ENCODE assay signal across 1 cellular context in genomic region chr19:48821633-48822032, GRCh38.
TF ChIP-seq lines count a peak whose summit lies in the region.

No MANE protein-coding gene starts in this region.

TF ChIP-seq in K562, 482 proteins besides CTCF, POLR2A, EP300 and RAD21 (continued from another document and continues in another):
- TF ChIP-seq ZNF395 (CRISPR knock-in tag; IDR thresholded peaks at IDR 0.05), result no peak
- no peak for TF ChIP-seq POLR3A (IDR thresholded peaks at IDR 0.05; ENCODE audit: borderline replicate concordance, extremely low read depth, insufficient read depth, insufficient read length)
- no peak for TF ChIP-seq NR0B1 (IDR thresholded peaks at IDR 0.05; ENCODE audit: partially characterized antibody)
- TF ChIP-seq ZBTB17 (CRISPR knock-in tag; IDR thresholded peaks at IDR 0.05), result no peak
- no peak for TF ChIP-seq FOXP4 (CRISPR knock-in tag; IDR thresholded peaks at IDR 0.05; ENCODE audit: borderline replicate concordance)
- no peak for TF ChIP-seq NCOA2 (IDR thresholded peaks at IDR 0.05; ENCODE audit: partially characterized antibody in 2 of 2)
- TF ChIP-seq ELK3 (CRISPR knock-in tag; IDR thresholded peaks at IDR 0.05), result no peak
- TF ChIP-seq HDAC1 (IDR thresholded peaks at IDR 0.05), result peak in 1 of 2 experiments; percentile 86; a peak in 2 of 4 replicates
- no peak for TF ChIP-seq BRD9 (IDR thresholded peaks at IDR 0.05; ENCODE audit: low read depth, partially characterized antibody)
- no peak for TF ChIP-seq NR3C1 (CRISPR knock-in tag; IDR thresholded peaks at IDR 0.05)
- no peak for TF ChIP-seq TBL1XR1 (IDR thresholded peaks at IDR 0.05; ENCODE audit: low read length in 2 of 2)
- TF ChIP-seq TFE3 (CRISPR knock-in tag; IDR thresholded peaks at IDR 0.05), result no peak
- 0 out of 2 replicates have a peak, but pooled peaks have one; percentile 22 for TF ChIP-seq NKRF (IDR thresholded peaks at IDR 0.05; ENCODE audit: borderline replicate concordance)
- no peak for TF ChIP-seq TAF15 (IDR thresholded peaks at IDR 0.05; ENCODE audit: low read depth, low read length)
- TF ChIP-seq ZNF76 (CRISPR knock-in tag; IDR thresholded peaks at IDR 0.05; ENCODE audit: borderline replicate concordance), result no peak
- no peak for TF ChIP-seq THAP12 (CRISPR knock-in tag; IDR thresholded peaks at IDR 0.05)
- no peak for TF ChIP-seq RFX1 (IDR thresholded peaks at IDR 0.05)
- no peak for TF ChIP-seq NFYB (IDR thresholded peaks at IDR 0.05; ENCODE audit: extremely low read depth, insufficient read length)
- TF ChIP-seq HMGN3 (IDR thresholded peaks at IDR 0.05; ENCODE audit: borderline replicate concordance, extremely low read depth, insufficient read length, low read depth, low read length), result no peak
- TF ChIP-seq GABPB2 (CRISPR knock-in tag; conservative IDR thresholded peaks at IDR 0.05), result no peak
- TF ChIP-seq HDAC8 (tag; IDR thresholded peaks at IDR 0.05), result no peak
- no peak for TF ChIP-seq NCOR1 (IDR thresholded peaks at IDR 0.05)
- TF ChIP-seq STAT6 (CRISPR knock-in tag; IDR thresholded peaks at IDR 0.05), result no peak
- no peak for TF ChIP-seq KAT2B (IDR thresholded peaks at IDR 0.05; ENCODE audit: low read depth, low read length)
- TF ChIP-seq SMARCB1 (IDR thresholded peaks at IDR 0.05; ENCODE audit: insufficient read length, low read depth), result no peak
- peak; percentile 23; the same call in 1 of the 2 replicates for TF ChIP-seq GATA2 (CRISPR knock-in tag; IDR thresholded peaks at IDR 0.05)
- TF ChIP-seq BCLAF1 (IDR thresholded peaks at IDR 0.05; ENCODE audit: borderline replicate concordance in 1 of 2, control insufficient read depth in 1 of 2, low read depth in 2 of 2, low read length in 1 of 2), result no peak
- peak; percentile 14; the same call in 1 of the 2 replicates for TF ChIP-seq USF1 (CRISPR knock-in tag; IDR thresholded peaks at IDR 0.05)
- no peak for TF ChIP-seq RBM25 (IDR thresholded peaks at IDR 0.05; ENCODE audit: low read depth, low read length, severe bottlenecking)
- no peak for TF ChIP-seq RB1 (IDR thresholded peaks at IDR 0.05; ENCODE audit: low read depth)
- TF ChIP-seq THRA (IDR thresholded peaks at IDR 0.05), result no peak
- TF ChIP-seq HBP1 (CRISPR knock-in tag; IDR thresholded peaks at IDR 0.05), result peak; percentile 84; the same call in 1 of the 2 replicates
- no peak for TF ChIP-seq CCAR2 (IDR thresholded peaks at IDR 0.05; ENCODE audit: low read depth, low read length)
- no peak for TF ChIP-seq ZNF764 (CRISPR knock-in tag; IDR thresholded peaks at IDR 0.05; ENCODE audit: low read depth)
- TF ChIP-seq ZBTB8A (IDR thresholded peaks at IDR 0.05; ENCODE audit: partially characterized antibody), result no peak
- TF ChIP-seq NCOA1 (IDR thresholded peaks at IDR 0.05; ENCODE audit: low read depth), result no peak
- no peak for TF ChIP-seq MEF2A (IDR thresholded peaks at IDR 0.05; ENCODE audit: control insufficient read depth, low read depth, low read length)
